ENCODE assay signal across 4 cellular contexts in the genomic region with DNA sequence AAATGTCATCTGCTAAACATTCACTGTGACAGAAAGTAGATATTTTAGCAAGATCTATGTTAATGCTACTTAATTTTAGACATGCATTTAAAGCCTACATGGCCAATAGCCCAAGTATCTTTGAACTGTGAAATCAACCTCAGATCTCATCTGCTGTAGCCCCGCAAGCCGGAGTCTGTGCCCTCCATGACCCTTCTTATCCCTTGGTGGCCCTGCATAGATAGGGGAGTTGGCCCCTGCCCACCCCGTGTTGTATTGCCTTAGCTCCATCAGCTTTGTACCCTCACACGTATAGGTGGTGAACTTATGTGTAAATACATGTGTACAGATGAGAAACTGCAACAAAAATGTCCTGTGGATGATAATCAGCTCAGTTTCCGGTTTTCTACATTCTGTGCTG.
"Had no signal": no experiment of that assay in that cellular context is flagged by ENCODE, and none has a peak within 500 bp of the region (broad histone marks: within the 10 kb centered on the region; RNA-seq: fewer than 3 reads in every experiment).

No MANE protein-coding gene starts in this region.

- ATAC-seq: GM23338 had no signal

- H3K4me2 ChIP-seq: GM23338 had no signal

- H3K9me3 Mint-ChIP-seq: GM23338, IgD-negative memory B cell had no signal

- H2AFZ ChIP-seq: GM23338 had no signal

- H3K27ac Mint-ChIP-seq: GM23338, H9, IgD-negative memory B cell had no signal

- H3K4me3 ChIP-seq: GM23338 had no signal

- H3K4me3 Mint-ChIP-seq: GM23338, H9, IgD-negative memory B cell had no signal

- DNase-seq: H9, HCEC 1CT had no signal
